12 cellular contexts compared by ENCODE assay signal in the genomic region with DNA sequence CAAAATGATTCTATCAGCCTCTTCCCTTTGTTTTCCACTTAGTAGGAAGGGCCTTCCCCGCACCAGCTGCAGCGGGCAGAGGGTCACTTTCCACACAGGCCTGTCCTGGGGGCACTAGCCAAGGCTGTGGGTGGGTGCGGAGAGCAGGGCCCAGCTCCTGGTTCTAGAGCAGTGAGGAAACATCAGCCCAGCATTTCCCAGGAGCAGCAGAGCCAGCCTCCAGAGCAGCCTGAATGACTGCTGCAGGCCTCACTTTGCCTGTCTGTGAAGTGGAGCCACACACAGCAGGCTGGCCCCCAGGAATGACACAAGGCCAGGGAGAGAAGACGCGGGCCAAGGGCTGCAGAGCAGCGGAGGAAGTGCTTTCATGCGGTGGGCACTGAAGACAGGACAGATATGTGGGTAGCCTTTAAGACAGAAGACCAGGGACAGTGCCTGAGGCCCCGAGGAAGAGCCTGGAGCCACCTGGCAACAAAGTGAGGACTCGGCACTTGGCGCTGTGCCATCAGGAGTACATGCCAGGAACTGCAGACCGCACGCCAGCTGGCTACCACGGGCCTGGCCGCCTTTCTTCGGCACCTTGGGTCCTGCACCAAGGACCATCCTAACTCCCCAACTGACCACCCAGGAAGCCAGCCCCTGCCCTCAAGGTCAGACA. TPM values are rescaled to one million over a fixed set of nuclear protein-coding genes. Genes with fewer than 3 reads are reported as not detected.
A peak's percentile ranks its signal among the peaks of the same experiment; 100 is the strongest.
DNase-seq lines count a peak whose midpoint lies in the region; ATAC-seq, FAIRE-seq and TF ChIP-seq lines count a peak whose summit lies in the region.
"Had no signal": no experiment of that assay in that cellular context is flagged by ENCODE, and none has a peak within 500 bp of the region (broad histone marks: within the 10 kb centered on the region; RNA-seq: fewer than 3 reads in every experiment).

No MANE protein-coding gene starts in this region.

- H3K4me1 ChIP-seq in endodermal cell (ENCODE audit: control insufficient read depth, insufficient read depth, low read length): no peaks in the 10 kb centered on the region
- peaks cover 0 to 7% of the 10 kb centered on the region in 2 donors for H3K4me1 ChIP-seq in small intestine (ENCODE audit: control insufficient read depth in 2 of 2, insufficient read depth in 1 of 2, low read depth in 1 of 2, low read length in 1 of 2)

- POLR2A ChIA-PET in activated CD4-positive, alpha-beta memory T cell treated with anti-CD3 and anti-CD28 coated beads, Interleukin-2, amount 10 ng/mL, durations not matched to agents 7 days and 5 days (lab: Charles Lee): interaction anchor here (4.3 kb wide), 1 partner anchor 42 kb away, joined by 30 read pairs; a partner anchor contains a TSS
- POLR2A ChIA-PET in activated CD4-positive, alpha-beta memory T cell treated with anti-CD3 and anti-CD28 coated beads for 36 hours (lab: Charles Lee): interaction anchor here (1.5 kb wide), 1 partner anchor 42 kb away, joined by 5 read pairs; a partner anchor contains a TSS

- TF ChIP-seq CTCF in endodermal cell (conservative IDR thresholded peaks at IDR 0.05): no peak

- no peaks in the 10 kb centered on the region for H3K27me3 Mint-ChIP-seq in activated CD4-positive, alpha-beta memory T cell treated with anti-CD3 and anti-CD28 coated beads, Interleukin-2, amount 10 ng/mL, durations not matched to agents 7 days and 5 days
- H3K27me3 Mint-ChIP-seq in activated CD4-positive, alpha-beta memory T cell treated with anti-CD3 and anti-CD28 coated beads for 36 hours: no peaks in the 10 kb centered on the region
- no peaks in the 10 kb centered on the region for H3K27me3 Mint-ChIP-seq in endodermal cell (ENCODE audit: insufficient read depth)

- H3K36me3 ChIP-seq in endodermal cell (ENCODE audit: control insufficient read depth, insufficient read depth, low read length) (no peaks in the 10 kb centered on the region), small intestine (ENCODE audit: control insufficient read depth in 2 of 2, insufficient read depth in 2 of 2, low read length in 2 of 2) (peaks cover 2 to 5% of the 10 kb centered on the region in 2 donors)
- H3K36me3 ChIP-seq: esophagus squamous epithelium had no signal

- ATAC-seq in GM18511 (IDR thresholded peaks at IDR 0.05; ENCODE audit: unreplicated experiment): no peak

- 93 to 95% methylated on average over 12 to 15 of the region's 15 CpGs for WGBS in endodermal cell (ENCODE audit: insufficient coverage in 1 of 2, insufficient read length in 1 of 2), 2 experiments
- 50 to 65% (median 50%) methylated on average over 15 of the region's 15 CpGs for WGBS in small intestine, 3 donors

- no peak overlapping the region for H3K27ac ChIP-seq in endodermal cell (ENCODE audit: low read depth, low read length)
- H3K27ac ChIP-seq in small intestine (ENCODE audit: low read depth in 1 of 2, low read length in 1 of 2): peak overlapping the region in 1 of 2 donors; percentile 6

- H3K36me3 Mint-ChIP-seq in activated CD4-positive, alpha-beta memory T cell treated with anti-CD3 and anti-CD28 coated beads, Interleukin-2, amount 10 ng/mL, durations not matched to agents 7 days and 5 days (ENCODE audit: low read depth): no peaks in the 10 kb centered on the region
- no peaks in the 10 kb centered on the region for H3K36me3 Mint-ChIP-seq in activated CD4-positive, alpha-beta memory T cell treated with anti-CD3 and anti-CD28 coated beads for 36 hours
- H3K36me3 Mint-ChIP-seq in endodermal cell (ENCODE audit: low read depth): peaks cover 2% of the 10 kb centered on the region

- H3K27me3 ChIP-seq in endodermal cell (ENCODE audit: control insufficient read depth, insufficient read depth, low read length, poor library complexity, severe bottlenecking) (no peaks in the 10 kb centered on the region), small intestine (ENCODE audit: control insufficient read depth in 2 of 2, insufficient read depth in 2 of 2, low read length in 2 of 2) (no peaks in the 10 kb centered on the region)
- H3K27me3 ChIP-seq: esophagus squamous epithelium had no signal

- H3K4me1 Mint-ChIP-seq in activated CD4-positive, alpha-beta memory T cell treated with anti-CD3 and anti-CD28 coated beads, Interleukin-2, amount 10 ng/mL, durations not matched to agents 7 days and 5 days: peaks cover 24% of the 10 kb centered on the region
- peaks cover 20% of the 10 kb centered on the region for H3K4me1 Mint-ChIP-seq in activated CD4-positive, alpha-beta memory T cell treated with anti-CD3 and anti-CD28 coated beads for 36 hours (ENCODE audit: low read depth)
- H3K4me1 Mint-ChIP-seq in endodermal cell: no peaks in the 10 kb centered on the region

- no peak overlapping the region for H3K4me3 ChIP-seq in endodermal cell (ENCODE audit: low read length)
- H3K4me3 ChIP-seq in small intestine (ENCODE audit: low read depth in 1 of 2, low read length in 2 of 2): no peak overlapping the region
- H3K4me3 ChIP-seq: esophagus squamous epithelium had no signal

- H3K9me3 ChIP-seq in endodermal cell (ENCODE audit: control insufficient read depth, low read length) (no peaks in the 10 kb centered on the region), small intestine (ENCODE audit: control insufficient read depth, low read depth) (no peaks in the 10 kb centered on the region)
- H3K9me3 ChIP-seq: esophagus squamous epithelium had no signal

- FAIRE-seq in small intestine (lab: Jason Lieb, UNC): no peak
- FAIRE-seq: astrocyte had no signal

- peak overlapping the region; percentile 44 for H3K27ac Mint-ChIP-seq in activated CD4-positive, alpha-beta memory T cell treated with anti-CD3 and anti-CD28 coated beads, Interleukin-2, amount 10 ng/mL, durations not matched to agents 7 days and 5 days
- no peak overlapping the region for H3K27ac Mint-ChIP-seq in activated CD4-positive, alpha-beta memory T cell treated with anti-CD3 and anti-CD28 coated beads for 36 hours
- peak overlapping the region; percentile 86 for H3K27ac Mint-ChIP-seq in endodermal cell

- H3K4me3 Mint-ChIP-seq in activated CD4-positive, alpha-beta memory T cell treated with anti-CD3 and anti-CD28 coated beads, Interleukin-2, amount 10 ng/mL, durations not matched to agents 7 days and 5 days: no peak overlapping the region
- no peak overlapping the region for H3K4me3 Mint-ChIP-seq in activated CD4-positive, alpha-beta memory T cell treated with anti-CD3 and anti-CD28 coated beads for 36 hours
- no peak overlapping the region for H3K4me3 Mint-ChIP-seq in endodermal cell
- H3K4me3 Mint-ChIP-seq: nephron had no signal

- no peaks in the 10 kb centered on the region for H3K9me3 Mint-ChIP-seq in activated CD4-positive, alpha-beta memory T cell treated with anti-CD3 and anti-CD28 coated beads, Interleukin-2, amount 10 ng/mL, durations not matched to agents 7 days and 5 days
- H3K9me3 Mint-ChIP-seq in activated CD4-positive, alpha-beta memory T cell treated with anti-CD3 and anti-CD28 coated beads for 36 hours: no peaks in the 10 kb centered on the region
- H3K9me3 Mint-ChIP-seq in endodermal cell: no peaks in the 10 kb centered on the region
- H3K9me3 Mint-ChIP-seq: nephron had no signal

- no peak overlapping the region for H3K9ac ChIP-seq in endodermal cell (ENCODE audit: extremely low read depth, low read length, poor library complexity, severe bottlenecking)

- CTCF ChIA-PET in activated CD4-positive, alpha-beta memory T cell treated with anti-CD3 and anti-CD28 coated beads, Interleukin-2, amount 10 ng/mL, durations not matched to agents 7 days and 5 days (lab: Charles Lee): interaction anchor here (0.6 kb wide), 1 partner anchor 112 kb away, joined by 4 read pairs; no protein-coding TSS in a partner anchor
- CTCF ChIA-PET in activated CD4-positive, alpha-beta memory T cell treated with anti-CD3 and anti-CD28 coated beads for 36 hours (lab: Charles Lee): interaction anchor here (0.8 to 4.3 kb wide), 2 partner anchors 53 kb away, joined by 3 to 65 read pairs; no protein-coding TSS in a partner anchor

- intact Hi-C loops in activated CD4-positive, alpha-beta memory T cell treated with anti-CD3 and anti-CD28 coated beads for 36 hours (cut with micrococcal nuclease): no loop called here

- no peak for DNase-seq in activated CD4-positive, alpha-beta memory T cell treated with anti-CD3 and anti-CD28 coated beads, Interleukin-2, amount 10 ng/mL, durations not matched to agents 7 days and 5 days
- DNase-seq in activated CD4-positive, alpha-beta memory T cell treated with anti-CD3 and anti-CD28 coated beads for 36 hours: no peak
- peak; percentile 98 for DNase-seq in NCI-H510A treated with DMSO at 0.1 percent for 48 hours (lab: John Stamatoyannopoulos, UW)
- DNase-seq in endodermal cell: no peak
- DNase-seq in small intestine: peak; percentile 79
- DNase-seq in ecto neural progenitor cell (ENCODE audit: low spot score): no peak
- DNase-seq in NOMO-1 treated with dmso at 0.1 percent for 144 hours (lab: John Stamatoyannopoulos, UW; ENCODE audit: unreplicated experiment): no peak
- DNase-seq: esophagus squamous epithelium; stimulated activated CD4-positive, alpha-beta T cell treated with anti-CD3 and anti-CD28 coated beads, Interleukin-12 subunit alpha, Interleukin-12 subunit beta, amount 100 ng/mL, for 4 hours had no signal

RNA-seq across cellular contexts. Expression of a gene that starts 42.0 kb away (rescaled TPM):
- 10 to 100 TPM; 56.8 to 58.6 TPM for total RNA-seq in activated CD4-positive, alpha-beta memory T cell treated with anti-CD3 and anti-CD28 coated beads, Interleukin-2, amount 10 ng/mL, durations not matched to agents 7 days and 5 days
- total RNA-seq in activated CD4-positive, alpha-beta memory T cell treated with anti-CD3 and anti-CD28 coated beads for 36 hours: 10 to 100 TPM; 93.8 to 94.6 TPM
- total RNA-seq in endodermal cell: 10 to 100 TPM; 51.3 to 70.7 TPM
- 87.9 TPM for polyA plus RNA-seq in endodermal cell (2013, experiment 1 of 2)
- polyA plus RNA-seq in endodermal cell (2013, experiment 2 of 2): 87.7 TPM
- 10 to 100 TPM; 63.5 to 93.8 (median 83.9) TPM for polyA plus RNA-seq in small intestine

Comparison
In these comparisons a context has a peak if more than half of its experiments do, and no peak if none do; other contexts are left out.
1. DNase-seq: peak in NCI-H510A treated with DMSO at 0.1 percent for 48 hours (single experiment) and small intestine (single experiment); none in activated CD4-positive, alpha-beta memory T cell treated with anti-CD3 and anti-CD28 coated beads, Interleukin-2, amount 10 ng/mL, durations not matched to agents 7 days and 5 days (single experiment), activated CD4-positive, alpha-beta memory T cell treated with anti-CD3 and anti-CD28 coated beads for 36 hours (single experiment), endodermal cell (single experiment), ecto neural progenitor cell (single experiment) and NOMO-1 treated with dmso at 0.1 percent for 144 hours (single experiment).